ENCODE assay signal across 8 cellular contexts in genomic region chr11:112086422-112087191, GRCh38. TPM values are rescaled to one million over a fixed set of nuclear protein-coding genes. Genes with fewer than 3 reads are reported as not detected.
DNase-seq lines count a peak whose midpoint lies in the region; ATAC-seq and TF ChIP-seq lines count a peak whose summit lies in the region.

SDHD (plus strand) TSS chr11:112086873; CDS start chr11:112086908, 35 bp downstream.
TIMM8B (minus strand) TSS chr11:112086756; CDS start chr11:112086723, 33 bp downstream.

- peak; percentile 97 for ATAC-seq in GM23338
- peak; percentile 94 for ATAC-seq in naive thymus-derived CD4-positive, alpha-beta T cell
- ATAC-seq in stimulated activated naive B cell treated with anti-CD40 and anti-IgM and Interleukin-4, amounts not matched to agents 10 μg/mL and 1 μg/mL and 100 μg/mL, for 72 hours (replicated peaks): peak; percentile 95

- peaks cover 4% of the 10 kb centered on the region; the same call in 2 of the 3 replicates for H3K9me3 Mint-ChIP-seq in GM23338
- peaks cover 0 to 5% (median 0%) of the 10 kb centered on the region in 11 donors for H3K9me3 Mint-ChIP-seq in naive thymus-derived CD4-positive, alpha-beta T cell
- no peaks in the 10 kb centered on the region for H3K9me3 Mint-ChIP-seq in stimulated activated naive B cell treated with anti-CD40 and anti-IgM and Interleukin-4, amounts not matched to agents 10 μg/mL and 1 μg/mL and 100 μg/mL, for 72 hours

- peaks cover 11% of the 10 kb centered on the region; the same call in 1 of the 2 replicates for H3F3A ChIP-seq in GM23338 (replicated peaks; ENCODE audit: low read depth)

- H3K4me3 ChIP-seq in GM23338: peak within 1 kb of the TSS; percentile 91
- H3K4me3 ChIP-seq in naive thymus-derived CD4-positive, alpha-beta T cell (ENCODE audit: low read length): peak within 1 kb of the TSS; percentile 99

- H3K4me3 Mint-ChIP-seq in GM23338: peak within 1 kb of the TSS; percentile 100
- H3K4me3 Mint-ChIP-seq in naive thymus-derived CD4-positive, alpha-beta T cell: peak within 1 kb of the TSS; percentile 90 to 100 (median 98)
- H3K4me3 Mint-ChIP-seq in stimulated activated naive B cell treated with anti-CD40 and anti-IgM and Interleukin-4, amounts not matched to agents 10 μg/mL and 1 μg/mL and 100 μg/mL, for 72 hours: peak within 1 kb of the TSS; percentile 93 to 100

- peaks cover 61% of the 10 kb centered on the region for H3K36me3 ChIP-seq in GM23338 (ENCODE audit: insufficient read depth)
- peaks cover 6 to 57% (median 13%) of the 10 kb centered on the region in 3 experiments for H3K36me3 ChIP-seq in naive thymus-derived CD4-positive, alpha-beta T cell (ENCODE audit: control insufficient read depth in 2 of 3, insufficient read depth in 3 of 3, low read length in 3 of 3)

- H3K4me1 ChIP-seq in GM23338 (ENCODE audit: insufficient read depth): peaks cover 7% of the 10 kb centered on the region
- peaks cover 21 to 23% of the 10 kb centered on the region in 2 donors for H3K4me1 ChIP-seq in naive thymus-derived CD4-positive, alpha-beta T cell (ENCODE audit: control insufficient read depth in 2 of 2, insufficient read depth in 2 of 2, low read length in 2 of 2)

- CTCF ChIA-PET in naive thymus-derived CD4-positive, alpha-beta T cell (lab: Charles Lee): interaction anchor here (0.5 to 1.0 kb wide), 2 partner anchors 157 to 202 kb away, joined by 3 read pairs; no protein-coding TSS in a partner anchor

- DNase-seq in EH (ENCODE audit: low read depth) (peak; percentile 98), GM23338 (ENCODE audit: low spot score) (peak; percentile 98), LHCN-M2 (ENCODE audit: low read depth) (peak; percentile 97), RPMI8226 (peak; percentile 99), fibroblast of gingiva (ENCODE audit: low read depth) (peak; percentile 96)
- peak; percentile 90 to 92 for DNase-seq in activated T-helper 1 cell treated with anti-CD3 and anti-CD28 coated beads, Interleukin-2, amount 50 U/mL, for 16 hours (ENCODE audit: low read depth in 1 of 2, low spot score in 1 of 2)
- DNase-seq in naive thymus-derived CD4-positive, alpha-beta T cell: peak; percentile 90 to 98 (median 97)
- DNase-seq in stimulated activated naive B cell treated with anti-CD40 and anti-IgM and Interleukin-4, amounts not matched to agents 10 μg/mL and 1 μg/mL and 100 μg/mL, for 72 hours: peak; percentile 94

- peak in 1 of 2 experiments; percentile 20; a peak in 2 of 4 replicates for TF ChIP-seq CTCF in GM23338 (conservative IDR thresholded peaks at IDR 0.05; ENCODE audit: low read depth in 2 of 2)

- no peaks in the 10 kb centered on the region for H3K9me3 ChIP-seq in naive thymus-derived CD4-positive, alpha-beta T cell (ENCODE audit: control insufficient read depth in 2 of 3, low read length in 3 of 3)

- H3K79me2 ChIP-seq in GM23338 (replicated peaks; ENCODE audit: insufficient read depth): peaks cover 53% of the 10 kb centered on the region

- no peaks in the 10 kb centered on the region for H3K27me3 ChIP-seq in GM23338 (ENCODE audit: insufficient read depth)
- H3K27me3 ChIP-seq in naive thymus-derived CD4-positive, alpha-beta T cell (ENCODE audit: control insufficient read depth in 2 of 2, insufficient read depth in 2 of 2, low read length in 2 of 2): no peaks in the 10 kb centered on the region

- H2AFZ ChIP-seq in GM23338: peak within 1 kb of the TSS; percentile 84; the same call in 1 of the 2 replicates

- H3K36me3 Mint-ChIP-seq in GM23338 (ENCODE audit: low read depth): peaks cover 91% of the 10 kb centered on the region
- peaks cover 20 to 61% (median 44%) of the 10 kb centered on the region in 5 donors for H3K36me3 Mint-ChIP-seq in naive thymus-derived CD4-positive, alpha-beta T cell
- H3K36me3 Mint-ChIP-seq in stimulated activated naive B cell treated with anti-CD40 and anti-IgM and Interleukin-4, amounts not matched to agents 10 μg/mL and 1 μg/mL and 100 μg/mL, for 72 hours: peaks cover 50 to 72% of the 10 kb centered on the region in 2 donors

- intact Hi-C loops in naive thymus-derived CD4-positive, alpha-beta T cell (cut with micrococcal nuclease): loop anchor here (1.0 to 10.0 kb wide), 13 partner anchors 12 to 1686 kb away; partner anchors contain the start of genes ALG9 (in 2 of the 2), CFAP68 (in 2 of the 2), DLAT (in 2 of the 2) and FDXACB1 (in 2 of the 2)

- H3K27me3 Mint-ChIP-seq in GM23338 (ENCODE audit: insufficient read depth, low read depth, poor library complexity): peaks cover 19% of the 10 kb centered on the region
- peaks cover 0 to 2% (median 0%) of the 10 kb centered on the region in 5 donors for H3K27me3 Mint-ChIP-seq in naive thymus-derived CD4-positive, alpha-beta T cell
- no peaks in the 10 kb centered on the region for H3K27me3 Mint-ChIP-seq in stimulated activated naive B cell treated with anti-CD40 and anti-IgM and Interleukin-4, amounts not matched to agents 10 μg/mL and 1 μg/mL and 100 μg/mL, for 72 hours

- POLR2A ChIA-PET in naive thymus-derived CD4-positive, alpha-beta T cell (lab: Charles Lee): interaction anchor here (0.6 to 3.7 kb wide), 16 partner anchors 9 to 1228 kb away, joined by 3 to 25 read pairs (median 4); partner anchors contain the start of genes ALG9, CFAP68, DLAT and NKAPD1

- peaks cover 20% of the 10 kb centered on the region for H3K4me1 Mint-ChIP-seq in GM23338
- H3K4me1 Mint-ChIP-seq in naive thymus-derived CD4-positive, alpha-beta T cell: peaks cover 44 to 69% (median 62%) of the 10 kb centered on the region in 7 donors
- H3K4me1 Mint-ChIP-seq in stimulated activated naive B cell treated with anti-CD40 and anti-IgM and Interleukin-4, amounts not matched to agents 10 μg/mL and 1 μg/mL and 100 μg/mL, for 72 hours: peaks cover 33 to 56% of the 10 kb centered on the region in 2 donors

- H3K27ac Mint-ChIP-seq in GM23338: peak within 1 kb of the TSS; percentile 98
- H3K27ac Mint-ChIP-seq in naive thymus-derived CD4-positive, alpha-beta T cell: peak within 1 kb of the TSS; percentile 92 to 99 (median 96)
- peak within 1 kb of the TSS; percentile 99 for H3K27ac Mint-ChIP-seq in stimulated activated naive B cell treated with anti-CD40 and anti-IgM and Interleukin-4, amounts not matched to agents 10 μg/mL and 1 μg/mL and 100 μg/mL, for 72 hours

- H3K9me2 ChIP-seq in GM23338 (ENCODE audit: insufficient read depth): no peaks in the 10 kb centered on the region

- H4K20me1 ChIP-seq in GM23338 (replicated peaks; ENCODE audit: insufficient read depth): peaks cover 12% of the 10 kb centered on the region

- peak within 1 kb of the TSS; percentile 67 for H3K27ac ChIP-seq in GM23338 (ENCODE audit: low read depth)
- peak within 1 kb of the TSS; percentile 76 for H3K27ac ChIP-seq in naive thymus-derived CD4-positive, alpha-beta T cell (ENCODE audit: low read depth, low read length)

- peak within 1 kb of the TSS; percentile 95 for H3K4me2 ChIP-seq in GM23338

TF ChIP-seq in GM23338, 12 proteins besides CTCF, POLR2A, EP300 and RAD21:
- TF ChIP-seq ETS1 (IDR thresholded peaks at IDR 0.05) (peak; percentile 88), NANOG (IDR thresholded peaks at IDR 0.05; ENCODE audit: borderline replicate concordance) (no peak; the same call in 1 of the 2 replicates), REST (IDR thresholded peaks at IDR 0.05; ENCODE audit: unreplicated experiment) (peak; percentile 31), CREB1 (CRISPR knock-in tag; IDR thresholded peaks at IDR 0.05; ENCODE audit: low read depth) (peak; percentile 67), POLR2AphosphoS5 (IDR thresholded peaks at IDR 0.05; ENCODE audit: low read depth) (peak; percentile 96)

RNA-seq across cellular contexts. Expression of gene SDHD, which starts in this region (rescaled TPM):
- 127 and 157 TPM in 2 replicates for total RNA-seq in GM23338 (2014; rRNA removed; shearing (Covaris generic))
- 149 and 163 TPM in 2 replicates for polyA plus RNA-seq in GM23338 (2016; fragmentation: Nextera tagmentation; extraction: Ambion mirVana)
- total RNA-seq in LHCN-M2 (2014; rRNA removed): 86.6 and 99.8 TPM in 2 replicates
- polyA plus RNA-seq in LHCN-M2 (2012): 73.1 TPM
- total RNA-seq in naive thymus-derived CD4-positive, alpha-beta T cell: 10 to 100 TPM; 39.6 to 84.4 (median 65.8) TPM
- polyA plus RNA-seq in naive thymus-derived CD4-positive, alpha-beta T cell: 100 to 1,000 TPM; 188 to 211 TPM

RNA-seq across cellular contexts. Expression of gene TIMM8B, which starts in this region (rescaled TPM):
- 52.4 and 53.9 TPM in 2 replicates for total RNA-seq in GM23338 (2014; rRNA removed; shearing (Covaris generic))
- polyA plus RNA-seq in GM23338 (2016; fragmentation: Nextera tagmentation; extraction: Ambion mirVana): 251 and 281 TPM in 2 replicates
- total RNA-seq in LHCN-M2 (2014; rRNA removed): 17.2 and 30.4 TPM in 2 replicates
- polyA plus RNA-seq in LHCN-M2 (2012): 112 TPM
- 10 to 100 TPM; 15.5 to 61.1 (median 24.3) TPM for total RNA-seq in naive thymus-derived CD4-positive, alpha-beta T cell
- 10 to 100 TPM; 42.6 to 71.4 TPM for polyA plus RNA-seq in naive thymus-derived CD4-positive, alpha-beta T cell

Comparison
In these comparisons a context has a peak if more than half of its experiments do, and no peak if none do; other contexts are left out.
1. Peak in every context shown above with its lines: DNase-seq, ATAC-seq, H3K4me3 ChIP-seq and H3K27ac ChIP-seq.